ENCODE assay signal across 30 cellular contexts in genomic region chr7:153090209-153090608, GRCh38.
"Had no signal": no experiment of that assay in that cellular context is flagged by ENCODE, and none has a peak within 500 bp of the region (broad histone marks: within the 10 kb centered on the region; RNA-seq: fewer than 3 reads in every experiment).

No MANE protein-coding gene starts in this region.

- H3K36me3 ChIP-seq: left ventricle myocardium inferior, neural progenitor cell, neutrophil, ovary, prostate gland, stomach, thyroid gland, transverse colon, upper lobe of right lung had no signal

- H3K9ac ChIP-seq: neural progenitor cell had no signal

- H3K4me1 ChIP-seq: left ventricle myocardium inferior, prostate gland, stomach, testis, thyroid gland, transverse colon, upper lobe of right lung had no signal

- H3K27ac ChIP-seq: hepatocyte, left ventricle myocardium inferior, neural progenitor cell, neutrophil, ovary, prostate gland, skin epidermis, stomach, testis, thyroid gland, transverse colon, upper lobe of right lung had no signal

- H3K9me3 ChIP-seq: neutrophil, ovary, prostate gland, testis, thyroid gland, transverse colon, upper lobe of right lung had no signal

- ATAC-seq: natural killer cell; right cardiac atrium; sciatic nerve; stimulated activated naive B cell treated with anti-CD40 and anti-IgM and Interleukin-4, amounts not matched to agents 10 μg/mL and 1 μg/mL and 100 μg/mL, for 72 hours; stimulated activated naive CD8-positive, alpha-beta T cell treated with anti-CD3 and anti-CD28 coated beads, Interleukin-15, Interleukin-2, amounts not matched to agents 100 U/mL and 50 U/mL, for 24 hours; upper lobe of right lung had no signal

- DNase-seq: islet precursor cell; left ventricle myocardium inferior; mesendoderm; naive B cell; natural killer cell; nephron progenitor cell; occipital lobe; ovary; posterior cingulate gyrus; retina; right cardiac atrium; stimulated activated CD4-positive, alpha-beta T cell treated with anti-CD3 and anti-CD28 coated beads, Interleukin-12 subunit alpha, Interleukin-12 subunit beta, amount 100 ng/mL, for 4 hours; stimulated activated CD4-positive, alpha-beta T cell treated with anti-CD3 and anti-CD28 coated beads, Interleukin-15, amount 100 ng/mL, for 24 hours; stimulated activated CD4-positive, alpha-beta T cell treated with anti-CD3 and anti-CD28 coated beads, Interleukin-2, amount 100 ng/mL, for 24 hours; stimulated activated CD4-positive, alpha-beta T cell treated with anti-CD3 and anti-CD28 coated beads, Interleukin-4, amount 100 ng/mL, for 1 hour; stimulated activated naive B cell treated with anti-CD40 and anti-IgM and Interleukin-4, amounts not matched to agents 10 μg/mL and 1 μg/mL and 100 μg/mL, for 72 hours; stimulated activated naive CD8-positive, alpha-beta T cell treated with anti-CD3 and anti-CD28 coated beads, Interleukin-15, Interleukin-2, amounts not matched to agents 100 U/mL and 50 U/mL, for 24 hours; stomach; testis; thyroid gland; transverse colon; upper lobe of right lung had no signal

- H3K4me3 ChIP-seq: hepatocyte, left ventricle myocardium inferior, lung, neural progenitor cell, ovary, prostate gland, skin epidermis, stomach, testis, thyroid gland, transverse colon, upper lobe of right lung had no signal

- FAIRE-seq: urothelium cell line had no signal

- H3K27me3 ChIP-seq: hepatocyte, neural progenitor cell, neutrophil, ovary, stomach, testis, thyroid gland, transverse colon, upper lobe of right lung had no signal

- H3K4me2 ChIP-seq: hepatocyte, neural progenitor cell had no signal

- H2AFZ ChIP-seq: hepatocyte, neural progenitor cell had no signal

- H3K79me2 ChIP-seq: hepatocyte had no signal
